Comparison of ENCODE assay signal across 22 cellular contexts in the genomic region with DNA sequence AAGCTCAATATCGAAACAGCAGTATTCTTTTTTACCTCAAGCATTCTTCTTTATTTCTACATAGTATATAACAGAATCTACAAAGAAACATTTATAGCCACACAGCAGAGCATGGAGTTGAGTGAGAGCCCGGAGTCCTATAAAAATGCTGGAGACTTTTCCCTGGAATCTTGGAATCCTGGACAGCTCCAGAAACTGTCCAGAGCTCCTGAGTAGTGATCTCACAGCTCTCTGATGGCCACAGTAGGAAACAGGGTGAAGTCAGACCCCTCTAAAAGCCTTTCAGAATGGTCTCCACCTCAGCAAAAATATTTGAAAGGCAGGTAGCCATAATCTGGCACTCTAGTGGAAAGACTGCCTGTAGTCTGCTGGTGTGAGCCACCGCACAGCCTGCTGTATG.
DNase-seq lines count a peak whose midpoint lies in the region; ATAC-seq, FAIRE-seq and TF ChIP-seq lines count a peak whose summit lies in the region.
"Had no signal": no experiment of that assay in that cellular context is flagged by ENCODE, and none has a peak within 500 bp of the region (broad histone marks: within the 10 kb centered on the region; RNA-seq: fewer than 3 reads in every experiment).

No MANE protein-coding gene starts in this region.

- CTCF ChIA-PET in SK-N-SH (lab: Yijun Ruan, JAX) = no interaction called here
- CTCF ChIA-PET in H1 (lab: Charles Lee; ENCODE audit: partially characterized antibody) = interaction anchor here (1.4 kb wide), 1 partner anchor 328 kb away, joined by 3 read pairs; no protein-coding TSS in a partner anchor

- no peaks in the 10 kb centered on the region for H3K9me2 ChIP-seq in SK-N-SH

- H4K91ac ChIP-seq in H1 (replicated peaks; ENCODE audit: insufficient read length, low read length) = no peak overlapping the region

- H2AK5ac ChIP-seq in H1 (ENCODE audit: low read depth, low read length) = no peak overlapping the region

- DNase-seq in SK-N-SH (no peak), H1 (ENCODE audit: low read depth in 1 of 2, low spot score in 2 of 2) (no peak), omental fat pad (ENCODE audit: low spot score) (no peak)
- DNase-seq: 8988T; ACHN; AML-193; BE2C; CD4-positive, alpha-beta T cell; CD8-positive, alpha-beta memory T cell; DND-41; GOT3; H7 had no signal

- FAIRE-seq in H1 (lab: Jason Lieb, UNC) = no peak
- FAIRE-seq: A549, D721Med, G401.6, GM12892 had no signal

- no peak overlapping the region for H3K4ac ChIP-seq in H1 (replicated peaks; ENCODE audit: insufficient read length, low read depth, low read length)

- no peak overlapping the region for H3K4me2 ChIP-seq in SK-N-SH
- no peak overlapping the region for H3K4me2 ChIP-seq in H1 (ENCODE audit: insufficient read depth in 1 of 2, low read depth in 2 of 2, low read length in 2 of 2)
- H3K4me2 ChIP-seq: A549; BLaER1 treated with 17β-estradiol and CSF1 and Interleukin-3, amounts not matched to agents 10 nM and 100 nM had no signal

- H3K79me2 ChIP-seq in SK-N-SH (ENCODE audit: insufficient read depth) (no peaks in the 10 kb centered on the region), H1 (ENCODE audit: control insufficient read depth in 1 of 2, insufficient read depth in 2 of 2, low read length in 2 of 2) (no peaks in the 10 kb centered on the region)

- H4K8ac ChIP-seq in H1 (ENCODE audit: extremely low read depth, insufficient read depth, low read length) = no peak overlapping the region; the same call in 1 of the 2 replicates

- H3K23ac ChIP-seq in H1 (ENCODE audit: insufficient read length) = no peak overlapping the region

- H2AFZ ChIP-seq in SK-N-SH (ENCODE audit: low read depth) = no peak overlapping the region
- H2AFZ ChIP-seq in H1 (ENCODE audit: low read length) = no peak overlapping the region

- no peaks in the 10 kb centered on the region; the same call in 1 of the 2 replicates for H3K23me2 ChIP-seq in H1 (ENCODE audit: low read depth, low read length)

- 87% methylated on average over 3 of the region's 3 CpGs for WGBS in SK-N-SH (ENCODE audit: low lambda C conversion rate)
- WGBS in H1 (ENCODE audit: extremely low coverage in 1 of 2, insufficient coverage in 1 of 2, insufficient read length in 1 of 2, insufficient replicate concordance in 2 of 2, low coverage in 1 of 2, low lambda C conversion rate in 2 of 2, missing lambda C conversion rate in 1 of 2), 2 experiments = 92% methylated on average over 3 of the region's 3 CpGs; no CpG with 5 or more reads in 1 of the 2 experiments

- no peak overlapping the region for H3K4me3 ChIP-seq in SK-N-SH (ENCODE audit: low read depth in 2 of 2, low read length in 1 of 2)
- no peak overlapping the region for H3K4me3 ChIP-seq in H1 (ENCODE audit: extremely low read depth in 1 of 4, insufficient read depth in 2 of 4, low read depth in 3 of 4, low read length in 4 of 4)
- H3K4me3 ChIP-seq: A549; BLaER1 treated with 17β-estradiol and CSF1 and Interleukin-3, amounts not matched to agents 10 nM and 100 nM had no signal

- H3K18ac ChIP-seq in H1 (ENCODE audit: extremely low read depth, low read length) = no peak overlapping the region; the same call in 1 of the 2 replicates

- POLR2A ChIA-PET in SK-N-SH (lab: Yijun Ruan, JAX) (no interaction called here), H1 (lab: Charles Lee; ENCODE audit: partially characterized antibody) (interaction anchor here (0.9 kb wide), 1 partner anchor 10 kb away, joined by 3 read pairs; no protein-coding TSS in a partner anchor)

- no peak for TF ChIP-seq CTCF in SK-N-SH (IDR thresholded peaks at IDR 0.05)
- no peak for TF ChIP-seq CTCF in H1 (IDR thresholded peaks at IDR 0.05; ENCODE audit: control extremely low read depth in 1 of 3, insufficient read depth in 1 of 3, low read depth in 1 of 3, low read length in 3 of 3)
- TF ChIP-seq CTCF in omental fat pad (IDR thresholded peaks at IDR 0.05) = no peak

- no peaks in the 10 kb centered on the region for H3F3A ChIP-seq in SK-N-SH (replicated peaks; ENCODE audit: insufficient read depth)

- TF ChIP-seq POLR2A in H1 (IDR thresholded peaks at IDR 0.05; ENCODE audit: control extremely low read depth in 1 of 2, low read depth in 2 of 2, low read length in 2 of 2) = no peak

- ATAC-seq in SK-N-SH treated with all-trans-retinoic acid at 6 μM for 48 hours (no peak), omental fat pad (ENCODE audit: low FRiP score) (no peak), HG03378 (IDR thresholded peaks at IDR 0.05; ENCODE audit: unreplicated experiment) (no peak), HG03571 (IDR thresholded peaks at IDR 0.05; ENCODE audit: unreplicated experiment) (no peak)
- ATAC-seq: A549, HCT116 had no signal

- H3K14ac ChIP-seq in H1 (ENCODE audit: insufficient read length) = no peak overlapping the region

- no peak overlapping the region for H3K56ac ChIP-seq in H1 (replicated peaks; ENCODE audit: insufficient read length, low read depth, low read length)

- H2BK12ac ChIP-seq in H1 (ENCODE audit: low read depth, low read length) = peak overlapping the region; percentile 72; the same call in 1 of the 2 replicates

- peak overlapping the region; percentile 59 for H2BK120ac ChIP-seq in H1 (replicated peaks; ENCODE audit: low read depth, low read length)

- H3K36me3 ChIP-seq in SK-N-SH (replicated peaks in 1 of 2; ENCODE audit: control insufficient read depth in 1 of 2, insufficient read depth in 2 of 2, low read length in 1 of 2) (no peaks in the 10 kb centered on the region), H1 (ENCODE audit: control insufficient read depth in 2 of 4, insufficient read depth in 4 of 4, low read length in 3 of 4) (no peaks in the 10 kb centered on the region)
- H3K36me3 ChIP-seq: BE2C; BLaER1 treated with 17β-estradiol and CSF1 and Interleukin-3, amounts not matched to agents 10 nM and 100 nM had no signal

- H2BK5ac ChIP-seq in H1 (ENCODE audit: low read depth, low read length) = no peak overlapping the region; the same call in 1 of the 2 replicates

- no peaks in the 10 kb centered on the region for H3K79me1 ChIP-seq in H1 (ENCODE audit: low read depth, low read length)

- no peak overlapping the region for H4K5ac ChIP-seq in H1 (ENCODE audit: insufficient read length, low read depth, low read length)

- TF ChIP-seq EP300 in SK-N-SH (IDR thresholded peaks at IDR 0.05; ENCODE audit: borderline replicate concordance in 1 of 2, low read depth in 1 of 2, low read length in 1 of 2) (no peak), H1 (IDR thresholded peaks at IDR 0.05; ENCODE audit: borderline replicate concordance in 1 of 2, low read depth in 2 of 2, low read length in 2 of 2) (no peak)

- H4K20me1 ChIP-seq in SK-N-SH (ENCODE audit: insufficient read depth) (no peaks in the 10 kb centered on the region), H1 (replicated peaks in 1 of 2; ENCODE audit: control insufficient read depth in 1 of 2, insufficient read depth in 2 of 2, low read length in 2 of 2) (no peaks in the 10 kb centered on the region)
- H4K20me1 ChIP-seq: BLaER1 treated with 17β-estradiol and CSF1 and Interleukin-3, amounts not matched to agents 10 nM and 100 nM had no signal

- H3K27me3 ChIP-seq in SK-N-SH (ENCODE audit: insufficient read depth) (no peaks in the 10 kb centered on the region), H1 (replicated peaks in 1 of 4; ENCODE audit: control insufficient read depth in 3 of 4, extremely low read depth in 1 of 4, insufficient read depth in 3 of 4, low read length in 3 of 4) (no peaks in the 10 kb centered on the region)
- H3K27me3 ChIP-seq: BE2C; BLaER1 treated with 17β-estradiol and CSF1 and Interleukin-3, amounts not matched to agents 10 nM and 100 nM had no signal

- H3K9me3 ChIP-seq in SK-N-SH = no peaks in the 10 kb centered on the region
- H3K9me3 ChIP-seq in H1 (ENCODE audit: insufficient read depth in 2 of 2, low read depth in 1 of 2, low read length in 1 of 2) = no peaks in the 10 kb centered on the region
- H3K9me3 ChIP-seq: A549; BE2C; BLaER1 treated with 17β-estradiol and CSF1 and Interleukin-3, amounts not matched to agents 10 nM and 100 nM had no signal

- H2BK20ac ChIP-seq in H1 (ENCODE audit: low read length) = 0 out of 2 replicates have a peak overlapping the region, but pooled peaks have one; percentile 9

- H3K4me1 ChIP-seq in SK-N-SH (ENCODE audit: control insufficient read depth in 1 of 2, insufficient read depth in 2 of 2, low read depth in 1 of 2, low read length in 1 of 2) (peaks cover 0 to 4% of the 10 kb centered on the region in 2 experiments; a peak in 2 of 4 replicates), H1 (replicated peaks in 1 of 4; ENCODE audit: control insufficient read depth in 3 of 4, insufficient read depth in 4 of 4, low read length in 3 of 4) (peaks cover 2 to 15% (median 11%) of the 10 kb centered on the region in 4 experiments; a peak in 6 of 7 replicates)
- H3K4me1 ChIP-seq: BE2C; BLaER1 treated with 17β-estradiol and CSF1 and Interleukin-3, amounts not matched to agents 10 nM and 100 nM had no signal

- H2BK15ac ChIP-seq in H1 (ENCODE audit: low read length) = no peak overlapping the region

- TF ChIP-seq RAD21 in SK-N-SH (IDR thresholded peaks at IDR 0.05; ENCODE audit: low read length) (no peak), H1 (IDR thresholded peaks at IDR 0.05 in 1 of 2, conservative IDR thresholded peaks at IDR 0.05 in 1 of 2; ENCODE audit: low read depth in 2 of 2, low read length in 2 of 2) (no peak)

- H3K9ac ChIP-seq in SK-N-SH (no peak overlapping the region), H1 (replicated peaks in 1 of 4; ENCODE audit: extremely low read depth in 1 of 4, low read depth in 3 of 4, low read length in 3 of 4) (no peak overlapping the region)
- H3K9ac ChIP-seq: BLaER1 treated with 17β-estradiol and CSF1 and Interleukin-3, amounts not matched to agents 10 nM and 100 nM had no signal

- no peak overlapping the region for H3K27ac ChIP-seq in SK-N-SH (ENCODE audit: low read depth in 2 of 2, low read length in 1 of 2)
- H3K27ac ChIP-seq in H1 (ENCODE audit: low read depth, low read length) = no peak overlapping the region
- H3K27ac ChIP-seq: A549; BLaER1 treated with 17β-estradiol and CSF1 and Interleukin-3, amounts not matched to agents 10 nM and 100 nM had no signal

TF ChIP-seq in SK-N-SH treated with all-trans-retinoic acid at 6 μM for 48 hours, 23 proteins besides CTCF, POLR2A, EP300 and RAD21 (continues in another document):
- TF ChIP-seq ZNF565 (CRISPR knock-in tag; conservative IDR thresholded peaks at IDR 0.05; ENCODE audit: low read depth) = no peak
- TF ChIP-seq ZNF8 (CRISPR knock-in tag; IDR thresholded peaks at IDR 0.05) = no peak

TF ChIP-seq in PFSK-1, 5 proteins besides CTCF, POLR2A, EP300 and RAD21 (continues in another document):
- TF ChIP-seq FOXP2 (optimal IDR thresholded peaks at IDR 0.05; ENCODE audit: borderline replicate concordance, extremely low read depth, extremely low read length, insufficient read depth) = no peak

TF ChIP-seq in H1, 55 proteins besides CTCF, POLR2A, EP300 and RAD21:
- no peak for TF ChIP-seq BRCA1 (IDR thresholded peaks at IDR 0.05; ENCODE audit: low read depth, low read length)
- TF ChIP-seq SRF (IDR thresholded peaks at IDR 0.05; ENCODE audit: low read depth, low read length) = no peak
TF ChIP-seq in H1: peak in this region for 0.
